In the genomic region with DNA sequence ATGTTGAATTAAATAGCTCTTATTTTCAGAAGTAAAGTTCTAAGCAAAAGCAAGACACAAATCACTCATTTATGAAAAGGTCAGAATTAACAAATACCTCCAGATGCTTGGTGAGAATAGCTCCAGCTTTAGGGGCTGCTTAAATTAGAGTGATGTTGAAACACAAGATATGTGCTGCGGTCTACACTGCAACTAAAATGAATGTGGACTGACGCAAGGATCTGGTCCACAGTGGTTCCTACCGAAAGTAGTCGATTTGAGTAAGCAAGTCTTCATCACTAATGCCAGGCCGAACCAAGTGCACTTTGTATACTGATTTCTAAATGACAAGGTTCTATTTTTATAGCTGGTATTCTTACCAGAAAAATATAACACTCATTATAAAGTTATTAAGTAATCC, we compare ENCODE assay signal across 9 cellular contexts.
DNase-seq lines count a peak whose midpoint lies in the region; ATAC-seq and TF ChIP-seq lines count a peak whose summit lies in the region.
"Had no signal": no experiment of that assay in that cellular context is flagged by ENCODE, and none has a peak within 500 bp of the region (broad histone marks: within the 10 kb centered on the region; RNA-seq: fewer than 3 reads in every experiment).

No MANE protein-coding gene starts in this region.

- no peak for TF ChIP-seq CTCF in GM06990 (IDR thresholded peaks at IDR 0.05; ENCODE audit: insufficient read depth, low read length, poor library complexity, severe bottlenecking)
- no peak for TF ChIP-seq CTCF in OCI-LY3 (IDR thresholded peaks at IDR 0.05; ENCODE audit: low read depth, low read length)

- H3K36me3 ChIP-seq in GM06990 (ENCODE audit: control insufficient read depth, insufficient read depth, low read length) (peaks cover 1% of the 10 kb centered on the region; the same call in 1 of the 2 replicates), OCI-LY3 (replicated peaks; ENCODE audit: low read depth, low read length) (no peaks in the 10 kb centered on the region)

- no peaks in the 10 kb centered on the region for H3K27me3 ChIP-seq in GM06990 (replicated peaks; ENCODE audit: control insufficient read depth, insufficient read depth, low read length)
- H3K27me3 ChIP-seq in OCI-LY3 (ENCODE audit: low read depth, low read length) = no peaks in the 10 kb centered on the region

- no peaks in the 10 kb centered on the region for H3K9me3 Mint-ChIP-seq in effector memory CD8-positive, alpha-beta T cell
- H3K9me3 Mint-ChIP-seq in naive thymus-derived CD8-positive, alpha-beta T cell = peaks cover 0 to 3% (median 0%) of the 10 kb centered on the region in 9 donors

- H3K9me3 ChIP-seq in OCI-LY3 (ENCODE audit: insufficient read depth, low read length) = no peaks in the 10 kb centered on the region

- peak overlapping the region; percentile 73 for H3K9ac ChIP-seq in OCI-LY3 (ENCODE audit: low read length)

- H3K79me2 ChIP-seq in OCI-LY3 (ENCODE audit: low read length) = peaks cover 16% of the 10 kb centered on the region

- H3K4me3 Mint-ChIP-seq in effector memory CD8-positive, alpha-beta T cell = no peak overlapping the region
- H3K4me3 Mint-ChIP-seq in naive thymus-derived CD8-positive, alpha-beta T cell = no peak overlapping the region

- H3K27ac Mint-ChIP-seq in effector memory CD8-positive, alpha-beta T cell = peak overlapping the region in 1 of 2 donors; percentile 18
- no peak overlapping the region for H3K27ac Mint-ChIP-seq in naive thymus-derived CD8-positive, alpha-beta T cell

- H3K36me3 Mint-ChIP-seq in effector memory CD8-positive, alpha-beta T cell (ENCODE audit: insufficient read depth) = peaks cover 4% of the 10 kb centered on the region
- peaks cover 0 to 19% (median 13%) of the 10 kb centered on the region in 3 donors for H3K36me3 Mint-ChIP-seq in naive thymus-derived CD8-positive, alpha-beta T cell

- no peak overlapping the region for H2AFZ ChIP-seq in OCI-LY3 (ENCODE audit: low read depth, low read length)

- DNase-seq in GM06990 (ENCODE audit: extremely low read depth, insufficient read length) (peak; percentile 81), cerebellar cortex (ENCODE audit: low spot score) (no peak)
- DNase-seq in activated effector memory CD4-positive, alpha-beta T cell treated with Interleukin-2 at 50 U/mL for 16 hours = no peak
- DNase-seq in effector memory CD8-positive, alpha-beta T cell = no peak
- DNase-seq in naive thymus-derived CD8-positive, alpha-beta T cell = no peak
- DNase-seq: CD4-positive, alpha-beta memory T cell had no signal

- no peaks in the 10 kb centered on the region for H3K27me3 Mint-ChIP-seq in effector memory CD8-positive, alpha-beta T cell
- no peaks in the 10 kb centered on the region for H3K27me3 Mint-ChIP-seq in naive thymus-derived CD8-positive, alpha-beta T cell
- H3K27me3 Mint-ChIP-seq: CD4-positive, alpha-beta memory T cell had no signal

- POLR2A ChIA-PET in naive thymus-derived CD8-positive, alpha-beta T cell (lab: Charles Lee) = no interaction called here

- peaks cover 25 to 29% of the 10 kb centered on the region in 2 donors for H3K4me1 Mint-ChIP-seq in effector memory CD8-positive, alpha-beta T cell (ENCODE audit: low read depth in 2 of 2)
- H3K4me1 Mint-ChIP-seq in naive thymus-derived CD8-positive, alpha-beta T cell = peaks cover 0 to 20% (median 6%) of the 10 kb centered on the region in 4 donors

- H3K4me1 ChIP-seq in OCI-LY3 (ENCODE audit: low read length) = peaks cover 88% of the 10 kb centered on the region

- peak overlapping the region; percentile 99 for H3K27ac ChIP-seq in OCI-LY3 (ENCODE audit: low read length)

- H3K4me3 ChIP-seq in GM06990 (replicated peaks; ENCODE audit: low read depth, low read length) (no peak overlapping the region), OCI-LY3 (ENCODE audit: low read length) (peak overlapping the region; percentile 51; the same call in 1 of the 2 replicates)

- H3K4me2 ChIP-seq in OCI-LY3 (ENCODE audit: low read length) = peak overlapping the region; percentile 76

- ATAC-seq in GM19324 (IDR thresholded peaks at IDR 0.05; ENCODE audit: low FRiP score, unreplicated experiment) (peak; percentile 67), HG02970 (IDR thresholded peaks at IDR 0.05; ENCODE audit: low FRiP score, unreplicated experiment) (peak; percentile 51)
- ATAC-seq in effector memory CD8-positive, alpha-beta T cell (replicated peaks) = no peak
- ATAC-seq in naive thymus-derived CD8-positive, alpha-beta T cell = no peak

- no peaks in the 10 kb centered on the region for H4K20me1 ChIP-seq in OCI-LY3 (ENCODE audit: insufficient read depth, low read length)

Comparison
In these comparisons a context has a peak if more than half of its experiments do, and no peak if none do; other contexts are left out.
1. ATAC-seq: peak in GM19324 (single experiment) and HG02970 (single experiment); none in effector memory CD8-positive, alpha-beta T cell (single experiment) and naive thymus-derived CD8-positive, alpha-beta T cell (0 of 2).